ENCODE assay signal across 19 cellular contexts in the genomic region with DNA sequence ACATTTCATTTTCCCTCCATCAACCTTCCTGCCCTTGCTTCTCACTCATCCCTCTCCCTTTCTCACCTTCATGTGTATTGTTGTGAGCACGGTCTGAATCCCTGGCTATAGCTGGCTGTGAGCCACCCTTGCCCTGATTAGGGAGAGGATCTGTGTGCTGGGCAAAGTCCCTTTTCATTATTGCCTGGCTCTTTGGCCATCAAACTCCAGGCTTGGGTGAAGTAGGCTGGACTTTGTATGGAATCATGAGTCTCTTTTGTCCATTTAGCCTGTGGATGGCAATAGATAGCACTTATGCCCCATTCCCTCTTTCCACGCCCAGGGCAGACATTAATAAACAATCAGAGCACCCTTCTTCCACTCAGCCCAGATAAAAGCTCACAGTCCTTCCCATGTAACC. TPM values are rescaled to one million over a fixed set of nuclear protein-coding genes. Genes with fewer than 3 reads are reported as not detected.
DNase-seq lines count a peak whose midpoint lies in the region; ATAC-seq, FAIRE-seq and TF ChIP-seq lines count a peak whose summit lies in the region.
"Had no signal": no experiment of that assay in that cellular context is flagged by ENCODE, and none has a peak within 500 bp of the region (broad histone marks: within the 10 kb centered on the region; RNA-seq: fewer than 3 reads in every experiment).

No MANE protein-coding gene starts in this region.

- no peak for TF ChIP-seq POLR2A in right lobe of liver (IDR thresholded peaks at IDR 0.05)

- peak; percentile 44 for FAIRE-seq in urothelium cell line (lab: Jason Lieb, UNC)
- FAIRE-seq: H54, islet of Langerhans had no signal

- H3K36me3 ChIP-seq in left ventricle myocardium inferior: no peaks in the 10 kb centered on the region
- H3K36me3 ChIP-seq in right lobe of liver: no peaks in the 10 kb centered on the region
- no peaks in the 10 kb centered on the region for H3K36me3 ChIP-seq in endodermal cell (ENCODE audit: control insufficient read depth, insufficient read depth, low read length)
- H3K36me3 ChIP-seq: MG63, neutrophil, Peyer's patch, vagina had no signal

- POLR2A ChIA-PET in activated CD8-positive, alpha-beta T cell treated with anti-CD3 and anti-CD28 coated beads, Interleukin-2, amount 10 ng/mL, durations not matched to agents 7 days and 5 days (lab: Charles Lee): interaction anchor here (1.4 kb wide), 1 partner anchor 9 kb away, joined by 3 read pairs; no protein-coding TSS in a partner anchor

- DNase-seq in left ventricle myocardium inferior (no peak), Right ventricle myocardium inferior (ENCODE audit: missing footprints) (no peak), right lobe of liver (peak; percentile 59 to 74 (median 59)), urothelium cell line (ENCODE audit: low spot score) (no peak), endodermal cell (no peak)
- DNase-seq in activated CD8-positive, alpha-beta T cell treated with anti-CD3 and anti-CD28 coated beads, Interleukin-2, amount 10 ng/mL, durations not matched to agents 7 days and 5 days: no peak
- no peak for DNase-seq in central memory CD4-positive, alpha-beta T cell
- DNase-seq: activated T-cell treated with anti-CD3 and anti-CD28 coated beads, Interleukin-2, amount 50 U/mL, for 48 hours; AML-193; EL; MG63; NCI-H2227 treated with DMSO at 0.1 percent for 48 hours had no signal

- 14% methylated on average over 2 of the region's 2 CpGs for WGBS in right lobe of liver (ENCODE audit: insufficient coverage, low coverage, low lambda C conversion rate, missing lambda C conversion rate)
- 83 to 96% methylated on average over 1 to 2 of the region's 2 CpGs for WGBS in endodermal cell (ENCODE audit: insufficient coverage in 1 of 2, insufficient read length in 1 of 2), 2 experiments

- peak overlapping the region; percentile 89 for H3K27ac Mint-ChIP-seq in activated CD8-positive, alpha-beta T cell treated with anti-CD3 and anti-CD28 coated beads, Interleukin-2, amount 10 ng/mL, durations not matched to agents 7 days and 5 days
- no peak overlapping the region for H3K27ac Mint-ChIP-seq in endodermal cell

- no peaks in the 10 kb centered on the region for H3K27me3 Mint-ChIP-seq in activated CD8-positive, alpha-beta T cell treated with anti-CD3 and anti-CD28 coated beads, Interleukin-2, amount 10 ng/mL, durations not matched to agents 7 days and 5 days (ENCODE audit: low read depth)
- H3K27me3 Mint-ChIP-seq in endodermal cell (ENCODE audit: insufficient read depth): peaks cover 10% of the 10 kb centered on the region

- no peak for ATAC-seq in Right ventricle myocardium inferior
- ATAC-seq in activated CD8-positive, alpha-beta T cell treated with anti-CD3 and anti-CD28 coated beads, Interleukin-2, amount 10 ng/mL, durations not matched to agents 7 days and 5 days: no peak
- ATAC-seq in right lobe of liver: peak; percentile 64 to 88 (median 82)
- ATAC-seq: SK-N-SH treated with all-trans-retinoic acid at 6 μM for 48 hours had no signal

- no peak overlapping the region for H3K4me3 Mint-ChIP-seq in activated CD8-positive, alpha-beta T cell treated with anti-CD3 and anti-CD28 coated beads, Interleukin-2, amount 10 ng/mL, durations not matched to agents 7 days and 5 days
- no peak overlapping the region for H3K4me3 Mint-ChIP-seq in endodermal cell

- no peak for TF ChIP-seq CTCF in left ventricle myocardium inferior (IDR thresholded peaks at IDR 0.05; ENCODE audit: borderline replicate concordance)
- no peak for TF ChIP-seq CTCF in right lobe of liver (IDR thresholded peaks at IDR 0.05)
- TF ChIP-seq CTCF in endodermal cell (conservative IDR thresholded peaks at IDR 0.05): no peak

- intact Hi-C loops in left ventricle myocardium inferior (cut with micrococcal nuclease) (no loop called here), Right ventricle myocardium inferior (cut with DNase I) (no loop called here), right lobe of liver (cut with DNase I) (no loop called here)

- no peaks in the 10 kb centered on the region for H3K27me3 ChIP-seq in left ventricle myocardium inferior (ENCODE audit: low read depth)
- H3K27me3 ChIP-seq in right lobe of liver: no peaks in the 10 kb centered on the region
- no peaks in the 10 kb centered on the region for H3K27me3 ChIP-seq in endodermal cell (ENCODE audit: control insufficient read depth, insufficient read depth, low read length, poor library complexity, severe bottlenecking)
- H3K27me3 ChIP-seq: MG63, Peyer's patch, vagina had no signal

- H3K4me3 ChIP-seq in left ventricle myocardium inferior: peak overlapping the region; percentile 71
- H3K4me3 ChIP-seq in right lobe of liver: no peak overlapping the region
- H3K4me3 ChIP-seq in endodermal cell (ENCODE audit: low read length): no peak overlapping the region
- H3K4me3 ChIP-seq: MG63, Peyer's patch, vagina had no signal

- peaks cover 17% of the 10 kb centered on the region for H3K36me3 Mint-ChIP-seq in activated CD8-positive, alpha-beta T cell treated with anti-CD3 and anti-CD28 coated beads, Interleukin-2, amount 10 ng/mL, durations not matched to agents 7 days and 5 days (ENCODE audit: low read depth)
- H3K36me3 Mint-ChIP-seq in endodermal cell (ENCODE audit: low read depth): no peaks in the 10 kb centered on the region

- peak overlapping the region; percentile 74 for H3K27ac ChIP-seq in left ventricle myocardium inferior (replicated peaks)
- no peak overlapping the region for H3K27ac ChIP-seq in right lobe of liver
- no peak overlapping the region for H3K27ac ChIP-seq in endodermal cell (ENCODE audit: low read depth, low read length)
- H3K27ac ChIP-seq: neutrophil, vagina had no signal

- H3K4me1 ChIP-seq in left ventricle myocardium inferior (peaks cover 77% of the 10 kb centered on the region), right lobe of liver (no peaks in the 10 kb centered on the region), endodermal cell (ENCODE audit: control insufficient read depth, insufficient read depth, low read length) (peaks cover 2% of the 10 kb centered on the region)
- H3K4me1 ChIP-seq: Peyer's patch, vagina had no signal

- CTCF ChIA-PET in activated CD8-positive, alpha-beta T cell treated with anti-CD3 and anti-CD28 coated beads, Interleukin-2, amount 10 ng/mL, durations not matched to agents 7 days and 5 days (lab: Charles Lee): interaction anchor here (2.0 to 2.4 kb wide), 2 partner anchors 12 to 24 kb away, joined by 7 to 9 read pairs; no protein-coding TSS in a partner anchor

- H3K4me1 Mint-ChIP-seq in activated CD8-positive, alpha-beta T cell treated with anti-CD3 and anti-CD28 coated beads, Interleukin-2, amount 10 ng/mL, durations not matched to agents 7 days and 5 days (ENCODE audit: low read depth): peaks cover 62% of the 10 kb centered on the region
- peaks cover 2% of the 10 kb centered on the region for H3K4me1 Mint-ChIP-seq in endodermal cell

- H3K9me3 Mint-ChIP-seq in activated CD8-positive, alpha-beta T cell treated with anti-CD3 and anti-CD28 coated beads, Interleukin-2, amount 10 ng/mL, durations not matched to agents 7 days and 5 days (ENCODE audit: insufficient read depth): no peaks in the 10 kb centered on the region
- H3K9me3 Mint-ChIP-seq in endodermal cell: peaks cover 5% of the 10 kb centered on the region

- no peak overlapping the region for H3K9ac ChIP-seq in endodermal cell (ENCODE audit: extremely low read depth, low read length, poor library complexity, severe bottlenecking)

- H3K9me3 ChIP-seq in left ventricle myocardium inferior (replicated peaks): no peaks in the 10 kb centered on the region
- no peaks in the 10 kb centered on the region for H3K9me3 ChIP-seq in right lobe of liver
- no peaks in the 10 kb centered on the region for H3K9me3 ChIP-seq in endodermal cell (ENCODE audit: control insufficient read depth, low read length)
- H3K9me3 ChIP-seq: MG63, neutrophil, Peyer's patch, vagina had no signal

RNA-seq across cellular contexts. Expression of gene MYO18B, which starts 6.7 kb away (rescaled TPM):
- total RNA-seq in left ventricle myocardium inferior (163 TPM), Right ventricle myocardium inferior (139 TPM), right lobe of liver (under 1 TPM in 5 of 6 experiments, not detected in 1; 0.04 to 0.56 (median 0.07) TPM), endodermal cell (under 1 TPM; 0.77 to 0.84 TPM)
- total RNA-seq in activated CD8-positive, alpha-beta T cell treated with anti-CD3 and anti-CD28 coated beads, Interleukin-2, amount 10 ng/mL, durations not matched to agents 7 days and 5 days: 1 to 10 TPM; 1.2 TPM
- 0.14 TPM for polyA plus RNA-seq in endodermal cell (2013, experiment 1 of 2)
- 0.33 TPM for polyA plus RNA-seq in endodermal cell (2013, experiment 2 of 2)
- total RNA-seq: renal cortical epithelial cell, vagina had no signal

Comparison
In these comparisons a context has a peak if more than half of its experiments do, and no peak if none do; other contexts are left out.
1. DNase-seq: peak in right lobe of liver (3 of 3); none in left ventricle myocardium inferior (single experiment), Right ventricle myocardium inferior (single experiment), activated CD8-positive, alpha-beta T cell treated with anti-CD3 and anti-CD28 coated beads, Interleukin-2, amount 10 ng/mL, durations not matched to agents 7 days and 5 days (single experiment), urothelium cell line (single experiment), central memory CD4-positive, alpha-beta T cell (single experiment) and endodermal cell (single experiment).
2. ATAC-seq: peak in right lobe of liver (4 of 4); none in Right ventricle myocardium inferior (single experiment) and activated CD8-positive, alpha-beta T cell treated with anti-CD3 and anti-CD28 coated beads, Interleukin-2, amount 10 ng/mL, durations not matched to agents 7 days and 5 days (single experiment).
3. RNA of gene MYO18B, which starts 6.7 kb away (total RNA-seq): 163 TPM in left ventricle myocardium inferior (single experiment) and 139 TPM in Right ventricle myocardium inferior (single experiment); 1.2 TPM in activated CD8-positive, alpha-beta T cell treated with anti-CD3 and anti-CD28 coated beads, Interleukin-2, amount 10 ng/mL, durations not matched to agents 7 days and 5 days, 0.77 to 0.84 TPM in endodermal cell and 0.04 to 0.56 TPM in right lobe of liver; every median in the first group is over 10 times any median in the second.